ENCODE assay signal across 23 cellular contexts in genomic region chr12:104743181-104743580, GRCh38.
DNase-seq lines count a peak whose midpoint lies in the region; ATAC-seq and TF ChIP-seq lines count a peak whose summit lies in the region.
"Had no signal": no experiment of that assay in that cellular context is flagged by ENCODE, and none has a peak within 500 bp of the region (broad histone marks: within the 10 kb centered on the region; RNA-seq: fewer than 3 reads in every experiment).

No MANE protein-coding gene starts in this region.

- ATAC-seq in activated T-cell treated with anti-CD3 and anti-CD28 coated beads, Interleukin-2, amount 50 U/mL, for 4 hours, result no peak
- no peak for ATAC-seq in natural killer cell
- ATAC-seq: esophagus mucosa, gastrocnemius medialis, HepG2 had no signal

- no peak for TF ChIP-seq CTCF in natural killer cell (IDR thresholded peaks at IDR 0.05)
- TF ChIP-seq CTCF in tibial artery (IDR thresholded peaks at IDR 0.05), result no peak

- H3K4me1 Mint-ChIP-seq in activated T-cell treated with anti-CD3 and anti-CD28 coated beads, Interleukin-2, amount 50 U/mL, for 24 hours (ENCODE audit: low read depth), result peaks cover 69% of the 10 kb centered on the region
- H3K4me1 Mint-ChIP-seq in activated T-cell treated with anti-CD3 and anti-CD28 coated beads, Interleukin-2, amount 50 U/mL, for 4 hours (ENCODE audit: low read depth), result peaks cover 79% of the 10 kb centered on the region
- H3K4me1 Mint-ChIP-seq in activated T-helper 1 cell treated with anti-CD3 and anti-CD28 coated beads, Interleukin-12 subunit alpha, Interleukin-12 subunit beta, Interleukin-2, Interleukin-4 antibody, amounts not matched to agents 30 ng/mL and 10 ng/mL and 1 ng/mL, durations not matched to agents 14 hours and 24 hours and 36 hours (ENCODE audit: low read depth), result peaks cover 76% of the 10 kb centered on the region
- H3K4me1 Mint-ChIP-seq in natural killer cell, result peaks cover 86 to 92% of the 10 kb centered on the region in 2 donors

- no peaks in the 10 kb centered on the region for H3K27me3 Mint-ChIP-seq in activated T-cell treated with anti-CD3 and anti-CD28 coated beads, Interleukin-2, amount 50 U/mL, for 24 hours
- H3K27me3 Mint-ChIP-seq in activated T-cell treated with anti-CD3 and anti-CD28 coated beads, Interleukin-2, amount 50 U/mL, for 4 hours (ENCODE audit: low read depth), result no peaks in the 10 kb centered on the region
- no peaks in the 10 kb centered on the region for H3K27me3 Mint-ChIP-seq in activated T-helper 1 cell treated with anti-CD3 and anti-CD28 coated beads, Interleukin-12 subunit alpha, Interleukin-12 subunit beta, Interleukin-2, Interleukin-4 antibody, amounts not matched to agents 30 ng/mL and 10 ng/mL and 1 ng/mL, durations not matched to agents 14 hours and 24 hours and 36 hours (ENCODE audit: insufficient read depth)
- no peaks in the 10 kb centered on the region for H3K27me3 Mint-ChIP-seq in natural killer cell (ENCODE audit: low read depth in 2 of 2)
- H3K27me3 Mint-ChIP-seq: central memory CD8-positive, alpha-beta T cell had no signal

- no peaks in the 10 kb centered on the region for H3K27me3 ChIP-seq in tibial artery
- H3K27me3 ChIP-seq: ascending aorta, gastrocnemius medialis, stomach had no signal

- H3K36me3 ChIP-seq in tibial artery, result no peaks in the 10 kb centered on the region
- H3K36me3 ChIP-seq: ascending aorta, gastrocnemius medialis, stomach had no signal

- no peaks in the 10 kb centered on the region for H3K9me3 Mint-ChIP-seq in activated T-cell treated with anti-CD3 and anti-CD28 coated beads, Interleukin-2, amount 50 U/mL, for 24 hours
- peaks cover 3% of the 10 kb centered on the region for H3K9me3 Mint-ChIP-seq in activated T-cell treated with anti-CD3 and anti-CD28 coated beads, Interleukin-2, amount 50 U/mL, for 4 hours
- H3K9me3 Mint-ChIP-seq in activated T-helper 1 cell treated with anti-CD3 and anti-CD28 coated beads, Interleukin-12 subunit alpha, Interleukin-12 subunit beta, Interleukin-2, Interleukin-4 antibody, amounts not matched to agents 30 ng/mL and 10 ng/mL and 1 ng/mL, durations not matched to agents 14 hours and 24 hours and 36 hours, result no peaks in the 10 kb centered on the region
- no peaks in the 10 kb centered on the region for H3K9me3 Mint-ChIP-seq in natural killer cell
- H3K9me3 Mint-ChIP-seq: central memory CD8-positive, alpha-beta T cell had no signal

- H3K27ac ChIP-seq in tibial artery, result peak overlapping the region; percentile 29 to 54
- H3K27ac ChIP-seq: gastrocnemius medialis had no signal

- DNase-seq in activated T-cell treated with anti-CD3 and anti-CD28 coated beads, Interleukin-2, amount 50 U/mL, for 24 hours, result no peak
- DNase-seq in activated T-cell treated with anti-CD3 and anti-CD28 coated beads, Interleukin-2, amount 50 U/mL, for 4 hours, result no peak
- no peak for DNase-seq in activated T-helper 1 cell treated with anti-CD3 and anti-CD28 coated beads, Interleukin-12 subunit alpha, Interleukin-12 subunit beta, Interleukin-2, Interleukin-4 antibody, amounts not matched to agents 30 ng/mL and 10 ng/mL and 1 ng/mL, durations not matched to agents 14 hours and 24 hours and 36 hours (ENCODE audit: low spot score)
- DNase-seq in natural killer cell (no peak), tibial artery (no peak), ureter (ENCODE audit: low spot score) (no peak), DMS153 treated with DMSO at 0.1 percent for 48 hours (lab: John Stamatoyannopoulos, UW; ENCODE audit: unreplicated experiment) (no peak)
- DNase-seq in NK-92 treated with Interleukin-12 subunit alpha and Interleukin-12 subunit beta, amount 100 ng/mL, for 24 hours (lab: John Stamatoyannopoulos, UW), result no peak
- DNase-seq: activated CD4-positive, CD25-positive, alpha-beta regulatory T cell; activated naive CD4-positive, alpha-beta T cell treated with anti-CD3 and anti-CD28 coated beads, Interleukin-2, amount 50 U/mL, for 16 hours; activated T-cell treated with anti-CD3 and anti-CD28 coated beads, Interleukin-2, amount 50 U/mL, for 48 hours; effector memory CD4-positive, alpha-beta T cell; gastrocnemius medialis; HCEC 1CT; stimulated activated CD4-positive, alpha-beta T cell treated with anti-CD3 and anti-CD28 coated beads, Interleukin-12 subunit alpha, Interleukin-12 subunit beta, amount 100 ng/mL, for 4 hours; T-helper 9 cell; trophoblast cell had no signal

- H3K36me3 Mint-ChIP-seq in activated T-cell treated with anti-CD3 and anti-CD28 coated beads, Interleukin-2, amount 50 U/mL, for 24 hours (ENCODE audit: low read depth), result no peaks in the 10 kb centered on the region
- H3K36me3 Mint-ChIP-seq in activated T-cell treated with anti-CD3 and anti-CD28 coated beads, Interleukin-2, amount 50 U/mL, for 4 hours (ENCODE audit: insufficient read depth), result peaks cover 9% of the 10 kb centered on the region
- peaks cover 19% of the 10 kb centered on the region for H3K36me3 Mint-ChIP-seq in activated T-helper 1 cell treated with anti-CD3 and anti-CD28 coated beads, Interleukin-12 subunit alpha, Interleukin-12 subunit beta, Interleukin-2, Interleukin-4 antibody, amounts not matched to agents 30 ng/mL and 10 ng/mL and 1 ng/mL, durations not matched to agents 14 hours and 24 hours and 36 hours (ENCODE audit: low read depth)
- H3K36me3 Mint-ChIP-seq in natural killer cell, result no peaks in the 10 kb centered on the region

- no peak overlapping the region for H3K4me3 ChIP-seq in tibial artery
- H3K4me3 ChIP-seq: gastrocnemius medialis, lung, stomach had no signal

- H3K4me1 ChIP-seq in tibial artery, result peaks cover 0 to 17% (median 11%) of the 10 kb centered on the region in 4 donors

- H3K4me3 Mint-ChIP-seq in activated T-cell treated with anti-CD3 and anti-CD28 coated beads, Interleukin-2, amount 50 U/mL, for 24 hours, result no peak overlapping the region
- H3K4me3 Mint-ChIP-seq in activated T-cell treated with anti-CD3 and anti-CD28 coated beads, Interleukin-2, amount 50 U/mL, for 4 hours, result no peak overlapping the region
- no peak overlapping the region for H3K4me3 Mint-ChIP-seq in activated T-helper 1 cell treated with anti-CD3 and anti-CD28 coated beads, Interleukin-12 subunit alpha, Interleukin-12 subunit beta, Interleukin-2, Interleukin-4 antibody, amounts not matched to agents 30 ng/mL and 10 ng/mL and 1 ng/mL, durations not matched to agents 14 hours and 24 hours and 36 hours
- no peak overlapping the region for H3K4me3 Mint-ChIP-seq in natural killer cell
- H3K4me3 Mint-ChIP-seq: central memory CD8-positive, alpha-beta T cell had no signal

- intact Hi-C loops in activated T-helper 1 cell treated with anti-CD3 and anti-CD28 coated beads, Interleukin-12 subunit alpha, Interleukin-12 subunit beta, Interleukin-2, Interleukin-4 antibody, amounts not matched to agents 30 ng/mL and 10 ng/mL and 1 ng/mL, durations not matched to agents 14 hours and 24 hours and 36 hours (cut with micrococcal nuclease), result no loop called here
- intact Hi-C loops in natural killer cell (cut with micrococcal nuclease) (no loop called here), tibial artery (cut with DNase I; ENCODE audit: low total_unique reads) (no loop called here)

- H3K9me3 ChIP-seq in tibial artery, result no peaks in the 10 kb centered on the region
- H3K9me3 ChIP-seq: ascending aorta, gastrocnemius medialis, stomach had no signal

- peak overlapping the region; percentile 19 for H3K27ac Mint-ChIP-seq in activated T-cell treated with anti-CD3 and anti-CD28 coated beads, Interleukin-2, amount 50 U/mL, for 24 hours
- peak overlapping the region; percentile 66 for H3K27ac Mint-ChIP-seq in activated T-helper 1 cell treated with anti-CD3 and anti-CD28 coated beads, Interleukin-12 subunit alpha, Interleukin-12 subunit beta, Interleukin-2, Interleukin-4 antibody, amounts not matched to agents 30 ng/mL and 10 ng/mL and 1 ng/mL, durations not matched to agents 14 hours and 24 hours and 36 hours
- H3K27ac Mint-ChIP-seq in natural killer cell, result peak overlapping the region; percentile 86 to 89

Comparison
In these comparisons a context has a peak if more than half of its experiments do, and no peak if none do; other contexts are left out.
1. H3K27ac Mint-ChIP-seq: peak in every context shown above with its lines; median percentile 88 in natural killer cell; 66 in activated T-helper 1 cell treated with anti-CD3 and anti-CD28 coated beads, Interleukin-12 subunit alpha, Interleukin-12 subunit beta, Interleukin-2, Interleukin-4 antibody, amounts not matched to agents 30 ng/mL and 10 ng/mL and 1 ng/mL, durations not matched to agents 14 hours and 24 hours and 36 hours; 19 in activated T-cell treated with anti-CD3 and anti-CD28 coated beads, Interleukin-2, amount 50 U/mL, for 24 hours.